In genomic region chr7:93375603-93376002, GRCh38 we compare ENCODE assay signal across 19 cellular contexts.
DNase-seq lines count a peak whose midpoint lies in the region; ATAC-seq and TF ChIP-seq lines count a peak whose summit lies in the region.
"Had no signal": no experiment of that assay in that cellular context is flagged by ENCODE, and none has a peak within 500 bp of the region (broad histone marks: within the 10 kb centered on the region; RNA-seq: fewer than 3 reads in every experiment).

No MANE protein-coding gene starts in this region.

- no peaks in the 10 kb centered on the region for H3K9me3 ChIP-seq in breast epithelium
- H3K9me3 ChIP-seq in SJCRH30 (replicated peaks) = no peaks in the 10 kb centered on the region
- H3K9me3 ChIP-seq: neutrophil, vagina had no signal

- no peak overlapping the region for H3K27ac ChIP-seq in breast epithelium
- no peak overlapping the region for H3K27ac ChIP-seq in SJCRH30
- H3K27ac ChIP-seq: dorsolateral prefrontal cortex, neutrophil, vagina had no signal

- H3K4me3 Mint-ChIP-seq in stimulated activated effector memory CD8-positive, alpha-beta T cell treated with anti-CD3 and anti-CD28 coated beads, Interleukin-12 subunit alpha, Interleukin-12 subunit beta, amount 100 ng/mL, for 72 hours = no peak overlapping the region
- H3K4me3 Mint-ChIP-seq: activated naive CD8-positive, alpha-beta T cell; CD8-positive, alpha-beta memory T cell had no signal

- H3K27ac Mint-ChIP-seq in stimulated activated effector memory CD8-positive, alpha-beta T cell treated with anti-CD3 and anti-CD28 coated beads, Interleukin-12 subunit alpha, Interleukin-12 subunit beta, amount 100 ng/mL, for 72 hours = no peak overlapping the region
- H3K27ac Mint-ChIP-seq: activated naive CD8-positive, alpha-beta T cell; CD8-positive, alpha-beta memory T cell had no signal

- H3K27me3 ChIP-seq in breast epithelium = no peaks in the 10 kb centered on the region
- no peaks in the 10 kb centered on the region for H3K27me3 ChIP-seq in SJCRH30
- H3K27me3 ChIP-seq: neutrophil, vagina had no signal

- no peaks in the 10 kb centered on the region for H3K4me1 Mint-ChIP-seq in stimulated activated effector memory CD8-positive, alpha-beta T cell treated with anti-CD3 and anti-CD28 coated beads, Interleukin-12 subunit alpha, Interleukin-12 subunit beta, amount 100 ng/mL, for 72 hours
- H3K4me1 Mint-ChIP-seq: CD8-positive, alpha-beta memory T cell had no signal

- H3K36me3 ChIP-seq in breast epithelium = no peaks in the 10 kb centered on the region
- no peaks in the 10 kb centered on the region for H3K36me3 ChIP-seq in SJCRH30
- H3K36me3 ChIP-seq: neutrophil, vagina had no signal

- no peak for DNase-seq in stimulated activated effector memory CD8-positive, alpha-beta T cell treated with anti-CD3 and anti-CD28 coated beads, Interleukin-12 subunit alpha, Interleukin-12 subunit beta, amount 100 ng/mL, for 72 hours (ENCODE audit: low spot score in 2 of 2)
- DNase-seq in breast epithelium (ENCODE audit: low spot score in 2 of 2) (no peak), SJCRH30 (no peak)
- DNase-seq: activated CD4-positive, alpha-beta T cell treated with anti-CD3 and anti-CD28 coated beads for 48 hours; CD8-positive, alpha-beta memory T cell; DMS153; dorsolateral prefrontal cortex; Karpas-422; NCI-H1694; NCI-H774; Right ventricle myocardium superior; SW 1271 had no signal

- intact Hi-C loops in breast epithelium (cut with DNase I; ENCODE audit: low total_unique reads) = no loop called here

- no peak for TF ChIP-seq CTCF in breast epithelium (IDR thresholded peaks at IDR 0.05)

- H3K36me3 Mint-ChIP-seq in stimulated activated effector memory CD8-positive, alpha-beta T cell treated with anti-CD3 and anti-CD28 coated beads, Interleukin-12 subunit alpha, Interleukin-12 subunit beta, amount 100 ng/mL, for 72 hours = no peaks in the 10 kb centered on the region
- H3K36me3 Mint-ChIP-seq: activated naive CD8-positive, alpha-beta T cell; CD8-positive, alpha-beta memory T cell had no signal

- TF ChIP-seq POLR2A in breast epithelium (IDR thresholded peaks at IDR 0.05) = no peak

- ATAC-seq in GM18870 (IDR thresholded peaks at IDR 0.05; ENCODE audit: unreplicated experiment) = peak; percentile 39
- ATAC-seq in GM21447 (IDR thresholded peaks at IDR 0.05; ENCODE audit: unreplicated experiment) = peak; percentile 60
- ATAC-seq in HG03095 (IDR thresholded peaks at IDR 0.05; ENCODE audit: unreplicated experiment) = peak; percentile 41
- ATAC-seq in stimulated activated effector memory CD8-positive, alpha-beta T cell treated with anti-CD3 and anti-CD28 coated beads, Interleukin-12 subunit alpha, Interleukin-12 subunit beta, amount 100 ng/mL, for 72 hours = peak; percentile 49
- ATAC-seq in GM18519 (IDR thresholded peaks at IDR 0.05; ENCODE audit: low FRiP score, unreplicated experiment) = no peak

- H3K4me1 ChIP-seq in breast epithelium = no peaks in the 10 kb centered on the region
- H3K4me1 ChIP-seq in SJCRH30 = peaks cover 8% of the 10 kb centered on the region; the same call in 1 of the 2 replicates
- H3K4me1 ChIP-seq: vagina had no signal

- H3K4me3 ChIP-seq in breast epithelium = no peak overlapping the region
- H3K4me3 ChIP-seq in SJCRH30 = no peak overlapping the region
- H3K4me3 ChIP-seq: dorsolateral prefrontal cortex, vagina had no signal

- no peaks in the 10 kb centered on the region for H3K9me3 Mint-ChIP-seq in stimulated activated effector memory CD8-positive, alpha-beta T cell treated with anti-CD3 and anti-CD28 coated beads, Interleukin-12 subunit alpha, Interleukin-12 subunit beta, amount 100 ng/mL, for 72 hours
